ENCODE assay signal across 1 cellular context in the genomic region with DNA sequence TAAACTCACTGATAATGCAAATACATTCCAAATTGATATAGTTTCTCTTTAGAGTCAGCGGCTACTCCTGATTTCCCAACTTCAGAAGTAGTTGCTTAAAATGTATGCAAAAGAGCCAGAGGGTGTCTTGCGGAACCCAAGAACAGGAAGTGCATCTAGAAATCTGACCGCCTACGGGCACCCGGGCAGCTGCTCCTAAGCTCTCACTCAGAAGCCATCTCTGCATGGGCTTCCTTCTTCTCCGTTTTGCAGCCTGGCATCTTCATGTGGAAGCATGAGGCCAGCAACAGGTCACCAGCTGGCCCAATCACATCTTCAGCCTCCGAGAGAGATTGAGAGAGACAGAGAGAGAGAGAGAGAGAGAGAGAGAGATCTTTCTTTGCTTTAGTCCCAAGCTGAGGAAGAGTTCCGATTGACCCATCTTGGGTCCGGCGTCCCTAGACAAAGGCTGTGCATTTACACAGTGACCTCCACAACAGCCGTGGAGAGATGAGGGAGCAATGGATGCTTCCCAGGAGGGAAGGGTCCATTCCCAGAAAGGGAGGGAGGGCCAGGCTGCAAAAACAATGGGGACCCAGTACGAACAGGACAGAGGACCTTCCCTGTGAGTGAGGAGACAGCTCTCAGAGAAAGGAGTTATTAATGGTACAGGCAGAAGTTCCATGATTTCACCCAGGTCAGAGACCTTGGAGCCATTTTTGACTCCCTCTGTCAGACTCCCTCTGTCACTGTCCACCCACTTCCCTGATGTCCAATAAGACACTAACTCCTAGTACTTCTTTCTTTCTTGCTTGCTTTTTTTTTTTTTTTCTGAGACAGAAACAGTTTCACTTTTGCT.
TF ChIP-seq lines count a peak whose summit lies in the region.

No MANE protein-coding gene starts in this region.

TF ChIP-seq in K562, 482 proteins besides CTCF, POLR2A, EP300 and RAD21 (continued from another document and continues in another):
- TF ChIP-seq, protein P1, sequence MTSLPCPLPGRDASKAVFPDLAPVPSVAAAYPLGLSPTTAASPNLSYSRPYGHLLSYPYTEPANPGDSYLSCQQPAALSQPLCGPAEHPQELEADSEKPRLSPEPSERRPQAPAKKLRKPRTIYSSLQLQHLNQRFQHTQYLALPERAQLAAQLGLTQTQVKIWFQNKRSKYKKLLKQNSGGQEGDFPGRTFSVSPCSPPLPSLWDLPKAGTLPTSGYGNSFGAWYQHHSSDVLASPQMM (CRISPR knock-in tag; IDR thresholded peaks at IDR 0.05), result no peak
- TF ChIP-seq, protein P2, sequence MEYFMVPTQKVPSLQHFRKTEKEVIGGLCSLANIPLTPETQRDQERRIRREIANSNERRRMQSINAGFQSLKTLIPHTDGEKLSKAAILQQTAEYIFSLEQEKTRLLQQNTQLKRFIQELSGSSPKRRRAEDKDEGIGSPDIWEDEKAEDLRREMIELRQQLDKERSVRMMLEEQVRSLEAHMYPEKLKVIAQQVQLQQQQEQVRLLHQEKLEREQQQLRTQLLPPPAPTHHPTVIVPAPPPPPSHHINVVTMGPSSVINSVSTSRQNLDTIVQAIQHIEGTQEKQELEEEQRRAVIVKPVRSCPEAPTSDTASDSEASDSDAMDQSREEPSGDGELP (CRISPR knock-in tag; IDR thresholded peaks at IDR 0.05; ENCODE audit: borderline replicate concordance), result peak; percentile 74; the same call in 1 of the 2 replicates
- TF ChIP-seq SNRNP70 (optimal IDR thresholded peaks at IDR 0.05; ENCODE audit: low read depth, low read length) (no peak), FOXP1 (CRISPR knock-in tag; IDR thresholded peaks at IDR 0.05) (no peak), EHMT2 (IDR thresholded peaks at IDR 0.05) (peak; percentile 24; the same call in 1 of the 2 replicates), SRF (CRISPR knock-in tag; IDR thresholded peaks at IDR 0.05) (no peak), ESRRA (IDR thresholded peaks at IDR 0.05; ENCODE audit: borderline replicate concordance, low read depth) (peak; percentile 30; the same call in 1 of the 2 replicates), SLC30A9 (CRISPR knock-in tag; IDR thresholded peaks at IDR 0.05) (no peak), ZNF764 (CRISPR knock-in tag; IDR thresholded peaks at IDR 0.05; ENCODE audit: low read depth) (0 out of 2 replicates have a peak, but pooled peaks have one; percentile 8), SMARCA4 (IDR thresholded peaks at IDR 0.05) (peak; percentile 17; the same call in 1 of the 2 replicates), SIN3A (IDR thresholded peaks at IDR 0.05; ENCODE audit: borderline replicate concordance in 2 of 2, control insufficient read depth in 1 of 2, low read depth in 2 of 2, low read length in 2 of 2) (0 out of 4 replicates have a peak, but pooled peaks of 1 of the 2 experiments have one; percentile 5), TAF7 (tag; IDR thresholded peaks at IDR 0.05) (peak; percentile 64), TBP (optimal IDR thresholded peaks at IDR 0.05; ENCODE audit: low read depth, low read length) (peak; percentile 64), KDM1A (IDR thresholded peaks at IDR 0.05) (peak in 1 of 2 experiments; percentile 68; a peak in 2 of 4 replicates), ZNF77 (CRISPR knock-in tag; IDR thresholded peaks at IDR 0.05) (no peak), TFAM (CRISPR knock-in tag; conservative IDR thresholded peaks at IDR 0.05) (no peak), HDAC1 (IDR thresholded peaks at IDR 0.05) (peak in 1 of 2 experiments; percentile 10; a peak in 1 of 4 replicates), GABPB1 (CRISPR knock-in tag; IDR thresholded peaks at IDR 0.05) (peak; percentile 86), BHLHE40 (IDR thresholded peaks at IDR 0.05; ENCODE audit: low read length) (0 out of 2 replicates have a peak, but pooled peaks have one; percentile 12)
- TF ChIP-seq, protein P3, sequence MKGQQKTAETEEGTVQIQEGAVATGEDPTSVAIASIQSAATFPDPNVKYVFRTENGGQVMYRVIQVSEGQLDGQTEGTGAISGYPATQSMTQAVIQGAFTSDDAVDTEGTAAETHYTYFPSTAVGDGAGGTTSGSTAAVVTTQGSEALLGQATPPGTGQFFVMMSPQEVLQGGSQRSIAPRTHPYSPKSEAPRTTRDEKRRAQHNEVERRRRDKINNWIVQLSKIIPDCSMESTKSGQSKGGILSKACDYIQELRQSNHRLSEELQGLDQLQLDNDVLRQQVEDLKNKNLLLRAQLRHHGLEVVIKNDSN (CRISPR knock-in tag; IDR thresholded peaks at IDR 0.05), result no peak
- TF ChIP-seq, protein P4, sequence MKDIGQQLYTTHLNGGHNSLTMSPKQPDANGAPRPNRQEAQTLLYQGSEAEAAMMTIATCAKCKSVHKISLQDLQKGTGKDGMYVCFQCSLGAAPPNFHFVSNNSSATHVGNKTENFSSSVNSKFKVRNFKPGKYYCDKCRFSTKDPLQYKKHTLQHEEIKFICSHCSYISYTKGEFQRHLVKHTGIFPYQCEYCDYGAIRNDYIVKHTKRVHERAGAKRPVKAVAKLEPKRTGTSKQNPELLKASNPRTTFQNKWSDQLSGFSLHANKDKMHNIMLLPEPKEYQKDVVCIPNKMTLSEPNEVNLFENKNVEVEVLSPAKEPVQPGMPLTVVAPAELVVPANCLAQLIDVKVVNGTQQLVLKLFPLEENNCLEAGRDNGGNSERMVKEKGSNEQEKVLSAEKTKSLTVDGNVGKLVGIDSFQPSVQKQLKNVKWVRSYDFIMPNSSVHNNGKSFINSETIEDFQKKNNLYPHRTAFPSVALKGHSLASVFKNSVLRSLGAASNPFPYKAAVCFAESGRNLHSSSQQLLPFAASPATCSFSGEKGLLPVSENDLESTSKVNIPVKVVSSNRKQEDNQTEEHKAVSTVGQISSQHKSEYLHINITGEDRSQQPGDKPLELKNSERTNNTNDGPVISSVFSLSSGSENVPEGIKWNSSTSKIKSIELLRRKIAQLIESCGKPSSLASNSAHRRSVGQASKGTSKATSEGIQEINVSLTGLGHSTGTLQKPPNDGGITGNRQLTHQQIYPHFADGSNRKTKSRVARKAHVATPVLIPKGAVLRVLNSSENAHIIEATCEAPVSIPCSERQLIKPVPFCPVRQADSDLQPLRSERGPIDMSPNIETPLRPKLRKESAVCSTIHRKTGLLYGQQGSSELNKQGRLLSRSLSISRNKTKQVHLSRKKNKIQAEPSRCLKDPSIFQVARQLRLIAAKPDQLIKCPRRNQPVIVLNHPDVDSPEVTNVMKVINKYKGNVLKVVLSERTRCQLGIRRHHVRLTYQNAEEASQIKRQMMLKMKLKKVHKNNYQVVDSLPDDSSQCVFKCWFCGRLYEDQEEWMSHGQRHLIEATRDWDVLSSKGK (CRISPR knock-in tag; IDR thresholded peaks at IDR 0.05), result no peak
- TF ChIP-seq, protein P5, sequence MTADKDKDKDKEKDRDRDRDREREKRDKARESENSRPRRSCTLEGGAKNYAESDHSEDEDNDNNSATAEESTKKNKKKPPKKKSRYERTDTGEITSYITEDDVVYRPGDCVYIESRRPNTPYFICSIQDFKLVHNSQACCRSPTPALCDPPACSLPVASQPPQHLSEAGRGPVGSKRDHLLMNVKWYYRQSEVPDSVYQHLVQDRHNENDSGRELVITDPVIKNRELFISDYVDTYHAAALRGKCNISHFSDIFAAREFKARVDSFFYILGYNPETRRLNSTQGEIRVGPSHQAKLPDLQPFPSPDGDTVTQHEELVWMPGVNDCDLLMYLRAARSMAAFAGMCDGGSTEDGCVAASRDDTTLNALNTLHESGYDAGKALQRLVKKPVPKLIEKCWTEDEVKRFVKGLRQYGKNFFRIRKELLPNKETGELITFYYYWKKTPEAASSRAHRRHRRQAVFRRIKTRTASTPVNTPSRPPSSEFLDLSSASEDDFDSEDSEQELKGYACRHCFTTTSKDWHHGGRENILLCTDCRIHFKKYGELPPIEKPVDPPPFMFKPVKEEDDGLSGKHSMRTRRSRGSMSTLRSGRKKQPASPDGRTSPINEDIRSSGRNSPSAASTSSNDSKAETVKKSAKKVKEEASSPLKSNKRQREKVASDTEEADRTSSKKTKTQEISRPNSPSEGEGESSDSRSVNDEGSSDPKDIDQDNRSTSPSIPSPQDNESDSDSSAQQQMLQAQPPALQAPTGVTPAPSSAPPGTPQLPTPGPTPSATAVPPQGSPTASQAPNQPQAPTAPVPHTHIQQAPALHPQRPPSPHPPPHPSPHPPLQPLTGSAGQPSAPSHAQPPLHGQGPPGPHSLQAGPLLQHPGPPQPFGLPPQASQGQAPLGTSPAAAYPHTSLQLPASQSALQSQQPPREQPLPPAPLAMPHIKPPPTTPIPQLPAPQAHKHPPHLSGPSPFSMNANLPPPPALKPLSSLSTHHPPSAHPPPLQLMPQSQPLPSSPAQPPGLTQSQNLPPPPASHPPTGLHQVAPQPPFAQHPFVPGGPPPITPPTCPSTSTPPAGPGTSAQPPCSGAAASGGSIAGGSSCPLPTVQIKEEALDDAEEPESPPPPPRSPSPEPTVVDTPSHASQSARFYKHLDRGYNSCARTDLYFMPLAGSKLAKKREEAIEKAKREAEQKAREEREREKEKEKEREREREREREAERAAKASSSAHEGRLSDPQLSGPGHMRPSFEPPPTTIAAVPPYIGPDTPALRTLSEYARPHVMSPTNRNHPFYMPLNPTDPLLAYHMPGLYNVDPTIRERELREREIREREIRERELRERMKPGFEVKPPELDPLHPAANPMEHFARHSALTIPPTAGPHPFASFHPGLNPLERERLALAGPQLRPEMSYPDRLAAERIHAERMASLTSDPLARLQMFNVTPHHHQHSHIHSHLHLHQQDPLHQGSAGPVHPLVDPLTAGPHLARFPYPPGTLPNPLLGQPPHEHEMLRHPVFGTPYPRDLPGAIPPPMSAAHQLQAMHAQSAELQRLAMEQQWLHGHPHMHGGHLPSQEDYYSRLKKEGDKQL (CRISPR knock-in tag; IDR thresholded peaks at IDR 0.05; ENCODE audit: borderline replicate concordance), result no peak
- TF ChIP-seq, protein P6, sequence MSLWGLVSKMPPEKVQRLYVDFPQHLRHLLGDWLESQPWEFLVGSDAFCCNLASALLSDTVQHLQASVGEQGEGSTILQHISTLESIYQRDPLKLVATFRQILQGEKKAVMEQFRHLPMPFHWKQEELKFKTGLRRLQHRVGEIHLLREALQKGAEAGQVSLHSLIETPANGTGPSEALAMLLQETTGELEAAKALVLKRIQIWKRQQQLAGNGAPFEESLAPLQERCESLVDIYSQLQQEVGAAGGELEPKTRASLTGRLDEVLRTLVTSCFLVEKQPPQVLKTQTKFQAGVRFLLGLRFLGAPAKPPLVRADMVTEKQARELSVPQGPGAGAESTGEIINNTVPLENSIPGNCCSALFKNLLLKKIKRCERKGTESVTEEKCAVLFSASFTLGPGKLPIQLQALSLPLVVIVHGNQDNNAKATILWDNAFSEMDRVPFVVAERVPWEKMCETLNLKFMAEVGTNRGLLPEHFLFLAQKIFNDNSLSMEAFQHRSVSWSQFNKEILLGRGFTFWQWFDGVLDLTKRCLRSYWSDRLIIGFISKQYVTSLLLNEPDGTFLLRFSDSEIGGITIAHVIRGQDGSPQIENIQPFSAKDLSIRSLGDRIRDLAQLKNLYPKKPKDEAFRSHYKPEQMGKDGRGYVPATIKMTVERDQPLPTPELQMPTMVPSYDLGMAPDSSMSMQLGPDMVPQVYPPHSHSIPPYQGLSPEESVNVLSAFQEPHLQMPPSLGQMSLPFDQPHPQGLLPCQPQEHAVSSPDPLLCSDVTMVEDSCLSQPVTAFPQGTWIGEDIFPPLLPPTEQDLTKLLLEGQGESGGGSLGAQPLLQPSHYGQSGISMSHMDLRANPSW (CRISPR knock-in tag; IDR thresholded peaks at IDR 0.05), result no peak
- TF ChIP-seq, protein P7, sequence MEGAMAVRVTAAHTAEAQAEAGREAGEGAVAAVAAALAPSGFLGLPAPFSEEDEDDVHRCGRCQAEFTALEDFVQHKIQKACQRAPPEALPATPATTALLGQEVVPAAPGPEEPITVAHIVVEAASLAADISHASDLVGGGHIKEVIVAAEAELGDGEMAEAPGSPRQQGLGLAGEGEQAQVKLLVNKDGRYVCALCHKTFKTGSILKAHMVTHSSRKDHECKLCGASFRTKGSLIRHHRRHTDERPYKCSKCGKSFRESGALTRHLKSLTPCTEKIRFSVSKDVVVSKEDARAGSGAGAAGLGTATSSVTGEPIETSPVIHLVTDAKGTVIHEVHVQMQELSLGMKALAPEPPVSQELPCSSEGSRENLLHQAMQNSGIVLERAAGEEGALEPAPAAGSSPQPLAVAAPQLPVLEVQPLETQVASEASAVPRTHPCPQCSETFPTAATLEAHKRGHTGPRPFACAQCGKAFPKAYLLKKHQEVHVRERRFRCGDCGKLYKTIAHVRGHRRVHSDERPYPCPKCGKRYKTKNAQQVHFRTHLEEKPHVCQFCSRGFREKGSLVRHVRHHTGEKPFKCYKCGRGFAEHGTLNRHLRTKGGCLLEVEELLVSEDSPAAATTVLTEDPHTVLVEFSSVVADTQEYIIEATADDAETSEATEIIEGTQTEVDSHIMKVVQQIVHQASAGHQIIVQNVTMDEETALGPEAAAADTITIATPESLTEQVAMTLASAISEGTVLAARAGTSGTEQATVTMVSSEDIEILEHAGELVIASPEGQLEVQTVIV (CRISPR knock-in tag; IDR thresholded peaks at IDR 0.05; ENCODE audit: borderline replicate concordance), result no peak
- TF ChIP-seq, protein P8, sequence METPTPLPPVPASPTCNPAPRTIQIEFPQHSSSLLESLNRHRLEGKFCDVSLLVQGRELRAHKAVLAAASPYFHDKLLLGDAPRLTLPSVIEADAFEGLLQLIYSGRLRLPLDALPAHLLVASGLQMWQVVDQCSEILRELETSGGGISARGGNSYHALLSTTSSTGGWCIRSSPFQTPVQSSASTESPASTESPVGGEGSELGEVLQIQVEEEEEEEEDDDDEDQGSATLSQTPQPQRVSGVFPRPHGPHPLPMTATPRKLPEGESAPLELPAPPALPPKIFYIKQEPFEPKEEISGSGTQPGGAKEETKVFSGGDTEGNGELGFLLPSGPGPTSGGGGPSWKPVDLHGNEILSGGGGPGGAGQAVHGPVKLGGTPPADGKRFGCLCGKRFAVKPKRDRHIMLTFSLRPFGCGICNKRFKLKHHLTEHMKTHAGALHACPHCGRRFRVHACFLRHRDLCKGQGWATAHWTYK (CRISPR knock-in tag; IDR thresholded peaks at IDR 0.05), result 0 out of 2 replicates have a peak, but pooled peaks have one; percentile 74
- TF ChIP-seq, protein P9, sequence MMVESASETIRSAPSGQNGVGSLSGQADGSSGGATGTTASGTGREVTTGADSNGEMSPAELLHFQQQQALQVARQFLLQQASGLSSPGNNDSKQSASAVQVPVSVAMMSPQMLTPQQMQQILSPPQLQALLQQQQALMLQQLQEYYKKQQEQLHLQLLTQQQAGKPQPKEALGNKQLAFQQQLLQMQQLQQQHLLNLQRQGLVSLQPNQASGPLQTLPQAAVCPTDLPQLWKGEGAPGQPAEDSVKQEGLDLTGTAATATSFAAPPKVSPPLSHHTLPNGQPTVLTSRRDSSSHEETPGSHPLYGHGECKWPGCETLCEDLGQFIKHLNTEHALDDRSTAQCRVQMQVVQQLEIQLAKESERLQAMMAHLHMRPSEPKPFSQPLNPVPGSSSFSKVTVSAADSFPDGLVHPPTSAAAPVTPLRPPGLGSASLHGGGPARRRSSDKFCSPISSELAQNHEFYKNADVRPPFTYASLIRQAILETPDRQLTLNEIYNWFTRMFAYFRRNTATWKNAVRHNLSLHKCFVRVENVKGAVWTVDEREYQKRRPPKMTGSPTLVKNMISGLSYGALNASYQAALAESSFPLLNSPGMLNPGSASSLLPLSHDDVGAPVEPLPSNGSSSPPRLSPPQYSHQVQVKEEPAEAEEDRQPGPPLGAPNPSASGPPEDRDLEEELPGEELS (CRISPR knock-in tag; IDR thresholded peaks at IDR 0.05; ENCODE audit: borderline replicate concordance), result no peak
- TF ChIP-seq, protein P10, sequence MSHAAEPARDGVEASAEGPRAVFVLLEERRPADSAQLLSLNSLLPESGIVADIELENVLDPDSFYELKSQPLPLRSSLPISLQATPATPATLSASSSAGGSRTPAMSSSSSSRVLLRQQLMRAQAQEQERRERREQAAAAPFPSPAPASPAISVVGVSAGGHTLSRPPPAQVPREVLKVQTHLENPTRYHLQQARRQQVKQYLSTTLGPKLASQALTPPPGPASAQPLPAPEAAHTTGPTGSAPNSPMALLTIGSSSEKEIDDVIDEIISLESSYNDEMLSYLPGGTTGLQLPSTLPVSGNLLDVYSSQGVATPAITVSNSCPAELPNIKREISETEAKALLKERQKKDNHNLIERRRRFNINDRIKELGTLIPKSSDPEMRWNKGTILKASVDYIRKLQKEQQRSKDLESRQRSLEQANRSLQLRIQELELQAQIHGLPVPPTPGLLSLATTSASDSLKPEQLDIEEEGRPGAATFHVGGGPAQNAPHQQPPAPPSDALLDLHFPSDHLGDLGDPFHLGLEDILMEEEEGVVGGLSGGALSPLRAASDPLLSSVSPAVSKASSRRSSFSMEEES (CRISPR knock-in tag; IDR thresholded peaks at IDR 0.05), result no peak
